In genomic region chr6:57177545-57178225, GRCh38 we compare ENCODE assay signal across 1 cellular context.
TF ChIP-seq lines count a peak whose summit lies in the region.

No MANE protein-coding gene starts in this region.

TF ChIP-seq in HepG2, 621 proteins besides CTCF, POLR2A, EP300 and RAD21:
- TF ChIP-seq MLXIP (CRISPR knock-in tag; IDR thresholded peaks at IDR 0.05; ENCODE audit: borderline replicate concordance) (no peak), RBM22 (optimal IDR thresholded peaks at IDR 0.05; ENCODE audit: low read length) (peak; percentile 48)
